Comparison of ENCODE assay signal across 28 cellular contexts in the genomic region with DNA sequence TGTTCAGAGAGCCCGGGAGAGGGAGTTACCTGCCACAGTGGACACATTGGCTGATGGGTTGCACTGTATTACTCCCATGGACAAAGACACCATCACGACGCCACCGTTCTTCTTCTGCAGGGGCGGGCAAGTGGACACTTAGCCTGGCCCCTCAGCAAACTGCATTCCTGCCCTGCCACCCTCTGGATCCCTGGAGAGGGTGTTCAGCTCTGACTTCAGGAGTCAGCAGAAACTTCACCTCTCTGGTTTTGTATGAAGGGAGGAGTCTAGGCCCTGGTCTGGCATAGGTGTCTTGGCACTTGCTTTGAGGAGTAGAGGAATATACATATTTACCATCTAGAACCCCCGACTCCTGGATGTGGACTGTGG. TPM values are rescaled to one million over a fixed set of nuclear protein-coding genes. Genes with fewer than 3 reads are reported as not detected.
DNase-seq lines count a peak whose midpoint lies in the region; ATAC-seq, FAIRE-seq and TF ChIP-seq lines count a peak whose summit lies in the region.
"Had no signal": no experiment of that assay in that cellular context is flagged by ENCODE, and none has a peak within 500 bp of the region (broad histone marks: within the 10 kb centered on the region; RNA-seq: fewer than 3 reads in every experiment).

No MANE protein-coding gene starts in this region.

- TF ChIP-seq CTCF in CD8-positive, alpha-beta T cell (IDR thresholded peaks at IDR 0.05) = no peak
- 0 out of 2 replicates have a peak, but pooled peaks have one; percentile 20 for TF ChIP-seq CTCF in WERI-Rb-1 (IDR thresholded peaks at IDR 0.05; ENCODE audit: low read depth, low read length)

- no peak for ATAC-seq in CD8-positive, alpha-beta T cell
- ATAC-seq in naive thymus-derived CD8-positive, alpha-beta T cell = no peak
- ATAC-seq: left cardiac atrium, T-helper 17 cell had no signal

- no peaks in the 10 kb centered on the region for H3K9me3 Mint-ChIP-seq in CD8-positive, alpha-beta T cell
- H3K9me3 Mint-ChIP-seq in naive thymus-derived CD8-positive, alpha-beta T cell = peaks cover 0 to 2% (median 0%) of the 10 kb centered on the region in 9 donors

- peaks cover 17% of the 10 kb centered on the region for H3K4me1 Mint-ChIP-seq in CD8-positive, alpha-beta T cell (ENCODE audit: low read depth)
- peaks cover 23 to 36% (median 31%) of the 10 kb centered on the region in 4 donors for H3K4me1 Mint-ChIP-seq in naive thymus-derived CD8-positive, alpha-beta T cell

- H3K27me3 Mint-ChIP-seq in CD8-positive, alpha-beta T cell (ENCODE audit: low read depth) = no peaks in the 10 kb centered on the region
- H3K27me3 Mint-ChIP-seq in naive thymus-derived CD8-positive, alpha-beta T cell = no peaks in the 10 kb centered on the region
- H3K27me3 Mint-ChIP-seq: T-helper 17 cell had no signal

- no peaks in the 10 kb centered on the region for H3K27me3 ChIP-seq in CD8-positive, alpha-beta T cell (ENCODE audit: insufficient read depth, low read length)
- no peaks in the 10 kb centered on the region for H3K27me3 ChIP-seq in WERI-Rb-1 (ENCODE audit: insufficient read depth, low read depth, severe bottlenecking)
- H3K27me3 ChIP-seq: ovary, Peyer's patch, right atrium auricular region had no signal

- no peaks in the 10 kb centered on the region for H3K9me3 ChIP-seq in CD8-positive, alpha-beta T cell (ENCODE audit: low read length)
- H3K9me3 ChIP-seq in WERI-Rb-1 (ENCODE audit: severe bottlenecking) = no peaks in the 10 kb centered on the region
- H3K9me3 ChIP-seq: HAP-1, ovary, Peyer's patch, right atrium auricular region had no signal

- POLR2A ChIA-PET in CD8-positive, alpha-beta T cell (lab: Charles Lee) = interaction anchor here (1.1 kb wide), 1 partner anchor 10 kb away, joined by 3 read pairs; no protein-coding TSS in a partner anchor
- POLR2A ChIA-PET in naive thymus-derived CD8-positive, alpha-beta T cell (lab: Charles Lee) = interaction anchor here (0.9 to 1.4 kb wide), 5 partner anchors 9 to 51 kb away, joined by 3 to 6 read pairs (median 3); no protein-coding TSS in a partner anchor

- CTCF ChIA-PET in CD8-positive, alpha-beta T cell (lab: Charles Lee) = interaction anchor here (1.1 to 17.1 kb wide), 2 partner anchors 50 to 238 kb away, joined by 3 to 162 read pairs; no protein-coding TSS in a partner anchor

- intact Hi-C loops in CD8-positive, alpha-beta T cell (cut with DNase I, micrococcal nuclease) = no loop called here

- TF ChIP-seq POLR2A in H54 (IDR thresholded peaks at IDR 0.05; ENCODE audit: low read depth, low read length) = no peak

- no peak overlapping the region for H3K4me3 Mint-ChIP-seq in CD8-positive, alpha-beta T cell
- H3K4me3 Mint-ChIP-seq in naive thymus-derived CD8-positive, alpha-beta T cell = no peak overlapping the region
- H3K4me3 Mint-ChIP-seq: T-helper 17 cell had no signal

- H3K27ac ChIP-seq in CD8-positive, alpha-beta T cell (ENCODE audit: low read depth, low read length) = no peak overlapping the region
- no peak overlapping the region for H3K27ac ChIP-seq in WERI-Rb-1
- H3K27ac ChIP-seq: ovary, Peyer's patch, right atrium auricular region had no signal

- DNase-seq in CD8-positive, alpha-beta T cell = no peak
- DNase-seq in WERI-Rb-1 (no peak), H54 (ENCODE audit: insufficient read length, low spot score) (no peak), SIG-M5 (lab: John Stamatoyannopoulos, UW) (no peak), NAMALWA (ENCODE audit: low spot score) (no peak)
- DNase-seq in naive thymus-derived CD8-positive, alpha-beta T cell = no peak
- DNase-seq: activated CD4-positive, alpha-beta T cell treated with anti-CD3 and anti-CD28 coated beads, Interleukin-2, amount 50 U/mL, for 4 hours; activated gamma-delta T cell treated with Interleukin-2 at 50 U/mL for 16 hours; aorta; COR-L47; DMS79 treated with DMSO at 0.1 percent for 48 hours; IMR-90; left cardiac atrium; mesendoderm; NCI-H2107; ovary; Peyer's patch; T-helper 17 cell; trophoblast cell had no signal

- FAIRE-seq in H54 (lab: Jason Lieb, UNC) = no peak
- FAIRE-seq: endometrium, GM12891 had no signal

- peaks cover 12% of the 10 kb centered on the region for H3K36me3 Mint-ChIP-seq in CD8-positive, alpha-beta T cell
- H3K36me3 Mint-ChIP-seq in naive thymus-derived CD8-positive, alpha-beta T cell = peaks cover 0 to 10% (median 0%) of the 10 kb centered on the region in 3 donors

- H3K4me3 ChIP-seq in CD8-positive, alpha-beta T cell (ENCODE audit: low read depth, low read length) = no peak overlapping the region
- H3K4me3 ChIP-seq in WERI-Rb-1 (ENCODE audit: low read depth, low read length) = no peak overlapping the region
- H3K4me3 ChIP-seq: HAP-1, ovary, Peyer's patch, right atrium auricular region had no signal

- peaks cover 19% of the 10 kb centered on the region for H3K4me1 ChIP-seq in CD8-positive, alpha-beta T cell (ENCODE audit: insufficient read depth, low read length)

- peak overlapping the region; percentile 62 for H3K27ac Mint-ChIP-seq in CD8-positive, alpha-beta T cell
- H3K27ac Mint-ChIP-seq in naive thymus-derived CD8-positive, alpha-beta T cell = peak overlapping the region in 6 of 10 donors; percentile 2 to 73 (median 61)

- no peaks in the 10 kb centered on the region for H3K36me3 ChIP-seq in CD8-positive, alpha-beta T cell (ENCODE audit: insufficient read depth, low read length)
- H3K36me3 ChIP-seq in WERI-Rb-1 = no peaks in the 10 kb centered on the region
- H3K36me3 ChIP-seq: HAP-1, ovary, Peyer's patch, right atrium auricular region had no signal

RNA-seq across cellular contexts. Expression of a gene that starts 9.3 kb away (rescaled TPM):
- total RNA-seq in CD8-positive, alpha-beta T cell = 10 to 100 TPM; 22.5 to 23.7 TPM
- total RNA-seq in naive thymus-derived CD8-positive, alpha-beta T cell = 100 to 1,000 TPM; 151 to 157 TPM
- polyA plus RNA-seq in naive thymus-derived CD8-positive, alpha-beta T cell = 10 to 100 TPM; 29.0 to 47.9 (median 40.4) TPM
- total RNA-seq: fibroblast of lung, IMR-90, MCF 10A, NCI-H460 had no signal
- polyA plus RNA-seq: fibroblast of lung, IMR-90 had no signal

RNA-seq across cellular contexts. Expression of a gene that starts 9.7 kb away (rescaled TPM):
- under 1 TPM; 0.30 to 0.58 TPM for total RNA-seq in CD8-positive, alpha-beta T cell
- total RNA-seq in naive thymus-derived CD8-positive, alpha-beta T cell = 1 to 10 TPM; 2.9 to 3.1 TPM
- 1 to 10 TPM in 2 of 3 donors, under 1 TPM in 1; 0.50 to 1.5 (median 1.1) TPM for polyA plus RNA-seq in naive thymus-derived CD8-positive, alpha-beta T cell
- total RNA-seq: aorta, cardiac septum, fibroblast of lung, glomerular endothelial cell, IMR-90, left cardiac atrium, MCF 10A, NCI-H460, Peyer's patch, right atrium auricular region had no signal
- polyA plus RNA-seq: aorta, fibroblast of lung, IMR-90 had no signal

RNA-seq across cellular contexts. Expression of a gene that starts 21.6 kb away (rescaled TPM):
- 10 to 100 TPM; 20.1 to 20.7 TPM for total RNA-seq in CD8-positive, alpha-beta T cell
- 10 to 100 TPM; 35.8 to 36.4 TPM for total RNA-seq in naive thymus-derived CD8-positive, alpha-beta T cell
- 1 to 10 TPM; 3.0 to 5.6 (median 5.2) TPM for polyA plus RNA-seq in naive thymus-derived CD8-positive, alpha-beta T cell

RNA-seq across cellular contexts. Expression of a gene that starts 25.7 kb away (rescaled TPM):
- not detected for total RNA-seq in CD8-positive, alpha-beta T cell
- not detected for total RNA-seq in naive thymus-derived CD8-positive, alpha-beta T cell
- not detected for polyA plus RNA-seq in naive thymus-derived CD8-positive, alpha-beta T cell
- total RNA-seq: aorta, cardiac septum, fibroblast of lung, glomerular endothelial cell, IMR-90, left cardiac atrium, MCF 10A, NCI-H460, ovary, Peyer's patch, right atrium auricular region, T-helper 17 cell had no signal
- polyA plus RNA-seq: aorta, fibroblast of lung, IMR-90, ovary had no signal

RNA-seq across cellular contexts. Expression of a gene that starts 33.0 kb away (rescaled TPM):
- total RNA-seq in CD8-positive, alpha-beta T cell = 10 to 100 TPM; 18.5 to 20.9 TPM
- total RNA-seq in naive thymus-derived CD8-positive, alpha-beta T cell = 10 to 100 TPM; 25.0 to 26.2 TPM
- 10 to 100 TPM; 49.7 to 60.6 (median 53.9) TPM for polyA plus RNA-seq in naive thymus-derived CD8-positive, alpha-beta T cell

Comparison
In these comparisons a context has a peak if more than half of its experiments do, and no peak if none do; other contexts are left out.
1. RNA of a gene that starts 9.3 kb away (total RNA-seq): 151 to 157 TPM in naive thymus-derived CD8-positive, alpha-beta T cell; 22.5 to 23.7 TPM in CD8-positive, alpha-beta T cell; every median in the first group is over 4 times any median in the second.